In genomic region chr15:34927726-34928125, GRCh38 we compare ENCODE assay signal across 25 cellular contexts. TPM values are rescaled to one million over a fixed set of nuclear protein-coding genes. Genes with fewer than 3 reads are reported as not detected.
DNase-seq lines count a peak whose midpoint lies in the region; ATAC-seq and TF ChIP-seq lines count a peak whose summit lies in the region.
"Had no signal": no experiment of that assay in that cellular context is flagged by ENCODE, and none has a peak within 500 bp of the region (broad histone marks: within the 10 kb centered on the region; RNA-seq: fewer than 3 reads in every experiment).

No MANE protein-coding gene starts in this region.

- POLR2A ChIA-PET in PC-3 (lab: Charles Lee; ENCODE audit: unreplicated experiment): no interaction called here
- POLR2A ChIA-PET in CD8-positive, alpha-beta memory T cell (lab: Charles Lee): interaction anchor here (0.5 kb wide), 1 partner anchor 886 kb away, joined by 3 read pairs; no protein-coding TSS in a partner anchor

- no peaks in the 10 kb centered on the region for H3K27me3 ChIP-seq in PC-3 (ENCODE audit: low read length)
- no peaks in the 10 kb centered on the region for H3K27me3 ChIP-seq in CD8-positive, alpha-beta memory T cell (ENCODE audit: insufficient read depth, low read length, poor library complexity, severe bottlenecking)
- H3K27me3 ChIP-seq: adrenal gland, breast epithelium, stomach, tibial nerve had no signal

- H3K36me3 ChIP-seq in PC-3 (ENCODE audit: low read depth, low read length): peaks cover 50% of the 10 kb centered on the region
- peaks cover 23% of the 10 kb centered on the region for H3K36me3 ChIP-seq in CD8-positive, alpha-beta memory T cell (ENCODE audit: insufficient read depth, low read length)

- TF ChIP-seq CTCF in PC-3 (conservative IDR thresholded peaks at IDR 0.05; ENCODE audit: low read depth, low read length) (no peak), fibroblast of mammary gland (conservative IDR thresholded peaks at IDR 0.05; ENCODE audit: control insufficient read depth, insufficient read depth, low read depth, low read length) (no peak)

- no peaks in the 10 kb centered on the region for H4K20me1 ChIP-seq in PC-3 (ENCODE audit: low read length)

- H3K9me3 Mint-ChIP-seq in CD8-positive, alpha-beta memory T cell: peaks cover 0 to 2% (median 0%) of the 10 kb centered on the region in 5 donors
- H3K9me3 Mint-ChIP-seq: HFFc6 had no signal

- H3K27me3 Mint-ChIP-seq in CD8-positive, alpha-beta memory T cell: no peaks in the 10 kb centered on the region

- no TSS peak for BruUV-seq in PC-3 (replicated peaks; lab: Mats Ljungman, UMichigan)

- CTCF ChIA-PET in PC-3 (lab: Charles Lee): no interaction called here
- CTCF ChIA-PET in CD8-positive, alpha-beta memory T cell (lab: Charles Lee): no interaction called here

- intact Hi-C loops in PC-3 (cut with micrococcal nuclease): no loop called here

- H3K4me3 ChIP-seq in PC-3 (ENCODE audit: low read length) (no peak overlapping the region), fibroblast of mammary gland (ENCODE audit: control insufficient read depth, low read depth, low read length) (no peak overlapping the region)
- H3K4me3 ChIP-seq in CD8-positive, alpha-beta memory T cell (ENCODE audit: low read length): no peak overlapping the region
- H3K4me3 ChIP-seq: adrenal gland, breast epithelium, coronary artery, GM23248, stomach, tibial nerve had no signal

- H3K9me2 ChIP-seq in PC-3 (replicated peaks; ENCODE audit: low read length): no peaks in the 10 kb centered on the region
- H3K9me2 ChIP-seq: SK-N-SH had no signal

- H3K9ac ChIP-seq in PC-3 (ENCODE audit: low read length): no peak overlapping the region
- H3K9ac ChIP-seq: GM23248, SK-N-SH had no signal

- H3K4me1 Mint-ChIP-seq in CD8-positive, alpha-beta memory T cell: no peaks in the 10 kb centered on the region

- no peak overlapping the region for H3K4me2 ChIP-seq in PC-3 (ENCODE audit: low read length)
- H3K4me2 ChIP-seq: SK-N-SH had no signal

- no peak overlapping the region for H3K4me3 Mint-ChIP-seq in CD8-positive, alpha-beta memory T cell
- H3K4me3 Mint-ChIP-seq: HFFc6 had no signal

- peak; percentile 59 for ATAC-seq in PC-3
- ATAC-seq in HG02840 (IDR thresholded peaks at IDR 0.05; ENCODE audit: low FRiP score, unreplicated experiment): no peak
- ATAC-seq: left cardiac atrium had no signal

- no peaks in the 10 kb centered on the region for H3F3A ChIP-seq in PC-3 (ENCODE audit: low read length, unreplicated experiment)

- peaks cover 7% of the 10 kb centered on the region; the same call in 1 of the 2 replicates for H3K4me1 ChIP-seq in PC-3 (ENCODE audit: insufficient read depth, low read length)
- no peaks in the 10 kb centered on the region for H3K4me1 ChIP-seq in CD8-positive, alpha-beta memory T cell (ENCODE audit: insufficient read depth, low read length)
- H3K4me1 ChIP-seq: adrenal gland, breast epithelium, stomach, tibial nerve had no signal

- H3K9me3 ChIP-seq in PC-3 (ENCODE audit: low read length): no peaks in the 10 kb centered on the region
- H3K9me3 ChIP-seq in CD8-positive, alpha-beta memory T cell (ENCODE audit: low read length): no peaks in the 10 kb centered on the region
- H3K9me3 ChIP-seq: adrenal gland, breast epithelium, SK-N-SH, stomach, tibial nerve had no signal

- H3K27ac Mint-ChIP-seq in CD8-positive, alpha-beta memory T cell: no peak overlapping the region
- H3K27ac Mint-ChIP-seq: HFFc6 had no signal

- peak overlapping the region; percentile 44 for H3K27ac ChIP-seq in PC-3 (ENCODE audit: low read length)
- no peak overlapping the region for H3K27ac ChIP-seq in CD8-positive, alpha-beta memory T cell (ENCODE audit: low read depth, low read length)
- H3K27ac ChIP-seq: adrenal gland, breast epithelium, coronary artery, GM23248, stomach, tibial nerve had no signal

- peak; percentile 98 for DNase-seq in DMS53 (lab: John Stamatoyannopoulos, UW)
- peak; percentile 3 for DNase-seq in M059J (ENCODE audit: low read depth)
- peak; percentile 60 for DNase-seq in PC-3
- DNase-seq in fibroblast of mammary gland (ENCODE audit: low read depth): peak; percentile 2
- DNase-seq in GM19238 (ENCODE audit: insufficient read length, low spot score): no peak
- DNase-seq in CD8-positive, alpha-beta memory T cell: no peak
- no peak for DNase-seq in COLO829 (ENCODE audit: low spot score)
- DNase-seq: activated CD4-positive, alpha-beta T cell treated with anti-CD3 and anti-CD28 coated beads for 48 hours; activated naive CD4-positive, alpha-beta T cell; activated T-cell treated with anti-CD3 and anti-CD28 coated beads, Interleukin-2, amount 50 U/mL, for 48 hours; adrenal gland; GDM1; GM23248; HFFc6; KG1; left cardiac atrium; mammary epithelial cell; NCI-H187 treated with DMSO at 0.1 percent for 48 hours; posterior cingulate gyrus; SK-N-SH; stomach had no signal

- H2AFZ ChIP-seq in PC-3 (ENCODE audit: low read length): no peak overlapping the region
- H2AFZ ChIP-seq: GM23248 had no signal

- peaks cover 25 to 83% (median 36%) of the 10 kb centered on the region in 3 donors for H3K36me3 Mint-ChIP-seq in CD8-positive, alpha-beta memory T cell

- no peaks in the 10 kb centered on the region for H3K79me2 ChIP-seq in PC-3 (ENCODE audit: low read length)

RNA-seq across cellular contexts. Expression of gene AQR, which starts 41.8 kb away (rescaled TPM):
- 16.1 and 19.7 TPM in 2 replicates for total RNA-seq in M059J (2014; rRNA removed; shearing (Covaris generic))
- total RNA-seq in PC-3 (2014; rRNA removed): 26.1 and 34.2 TPM in 2 replicates
- total RNA-seq in CD8-positive, alpha-beta memory T cell: 10 to 100 TPM; 41.7 to 46.0 TPM
- polyA plus RNA-seq in CD8-positive, alpha-beta memory T cell: 14.8 TPM

Comparison
In these comparisons a context has a peak if more than half of its experiments do, and no peak if none do; other contexts are left out.
1. DNase-seq: peak in DMS53 (single experiment), M059J (single experiment), PC-3 (single experiment) and fibroblast of mammary gland (single experiment); none in GM19238 (single experiment), CD8-positive, alpha-beta memory T cell (0 of 5) and COLO829 (single experiment).